In genomic region chr13:97366172-97366688, GRCh38 we compare ENCODE assay signal across 1 cellular context.
TF ChIP-seq lines count a peak whose summit lies in the region.

No MANE protein-coding gene starts in this region.

TF ChIP-seq in HCT116, 20 proteins besides CTCF, POLR2A, EP300 and RAD21 (continued from another document):
- TF ChIP-seq ZBTB33 (IDR thresholded peaks at IDR 0.05; ENCODE audit: extremely low read depth, insufficient replicate concordance, low read length) (no peak), EGR1 (IDR thresholded peaks at IDR 0.05; ENCODE audit: low read depth) (no peak), SRF (IDR thresholded peaks at IDR 0.05; ENCODE audit: low read depth) (no peak), CEBPB (IDR thresholded peaks at IDR 0.05; ENCODE audit: low read depth) (no peak), FOSL1 (IDR thresholded peaks at IDR 0.05; ENCODE audit: low read depth) (no peak), EZH2 (IDR thresholded peaks at IDR 0.05) (no peak), POLR2AphosphoS5 (IDR thresholded peaks at IDR 0.05; ENCODE audit: low read depth, low read length) (no peak), CBX3 (IDR thresholded peaks at IDR 0.05; ENCODE audit: low read depth) (no peak), SP1 (IDR thresholded peaks at IDR 0.05; ENCODE audit: low read depth) (no peak), YY1 (IDR thresholded peaks at IDR 0.05; ENCODE audit: extremely low read depth, insufficient replicate concordance, low read depth, low read length) (no peak)
- TF ChIP-seq, protein P1, sequence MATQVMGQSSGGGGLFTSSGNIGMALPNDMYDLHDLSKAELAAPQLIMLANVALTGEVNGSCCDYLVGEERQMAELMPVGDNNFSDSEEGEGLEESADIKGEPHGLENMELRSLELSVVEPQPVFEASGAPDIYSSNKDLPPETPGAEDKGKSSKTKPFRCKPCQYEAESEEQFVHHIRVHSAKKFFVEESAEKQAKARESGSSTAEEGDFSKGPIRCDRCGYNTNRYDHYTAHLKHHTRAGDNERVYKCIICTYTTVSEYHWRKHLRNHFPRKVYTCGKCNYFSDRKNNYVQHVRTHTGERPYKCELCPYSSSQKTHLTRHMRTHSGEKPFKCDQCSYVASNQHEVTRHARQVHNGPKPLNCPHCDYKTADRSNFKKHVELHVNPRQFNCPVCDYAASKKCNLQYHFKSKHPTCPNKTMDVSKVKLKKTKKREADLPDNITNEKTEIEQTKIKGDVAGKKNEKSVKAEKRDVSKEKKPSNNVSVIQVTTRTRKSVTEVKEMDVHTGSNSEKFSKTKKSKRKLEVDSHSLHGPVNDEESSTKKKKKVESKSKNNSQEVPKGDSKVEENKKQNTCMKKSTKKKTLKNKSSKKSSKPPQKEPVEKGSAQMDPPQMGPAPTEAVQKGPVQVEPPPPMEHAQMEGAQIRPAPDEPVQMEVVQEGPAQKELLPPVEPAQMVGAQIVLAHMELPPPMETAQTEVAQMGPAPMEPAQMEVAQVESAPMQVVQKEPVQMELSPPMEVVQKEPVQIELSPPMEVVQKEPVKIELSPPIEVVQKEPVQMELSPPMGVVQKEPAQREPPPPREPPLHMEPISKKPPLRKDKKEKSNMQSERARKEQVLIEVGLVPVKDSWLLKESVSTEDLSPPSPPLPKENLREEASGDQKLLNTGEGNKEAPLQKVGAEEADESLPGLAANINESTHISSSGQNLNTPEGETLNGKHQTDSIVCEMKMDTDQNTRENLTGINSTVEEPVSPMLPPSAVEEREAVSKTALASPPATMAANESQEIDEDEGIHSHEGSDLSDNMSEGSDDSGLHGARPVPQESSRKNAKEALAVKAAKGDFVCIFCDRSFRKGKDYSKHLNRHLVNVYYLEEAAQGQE (IDR thresholded peaks at IDR 0.05; ENCODE audit: low read depth), result no peak
